In genomic region chr2:177180269-177181021, GRCh38 we compare ENCODE assay signal across 1 cellular context.
TF ChIP-seq lines count a peak whose summit lies in the region.

No MANE protein-coding gene starts in this region.

TF ChIP-seq in GM23338, 12 proteins besides CTCF, POLR2A, EP300 and RAD21 (continued from another document):
- TF ChIP-seq ZNF462 (CRISPR knock-in tag; IDR thresholded peaks at IDR 0.05) = no peak
